20 cellular contexts compared by ENCODE assay signal in the genomic region with DNA sequence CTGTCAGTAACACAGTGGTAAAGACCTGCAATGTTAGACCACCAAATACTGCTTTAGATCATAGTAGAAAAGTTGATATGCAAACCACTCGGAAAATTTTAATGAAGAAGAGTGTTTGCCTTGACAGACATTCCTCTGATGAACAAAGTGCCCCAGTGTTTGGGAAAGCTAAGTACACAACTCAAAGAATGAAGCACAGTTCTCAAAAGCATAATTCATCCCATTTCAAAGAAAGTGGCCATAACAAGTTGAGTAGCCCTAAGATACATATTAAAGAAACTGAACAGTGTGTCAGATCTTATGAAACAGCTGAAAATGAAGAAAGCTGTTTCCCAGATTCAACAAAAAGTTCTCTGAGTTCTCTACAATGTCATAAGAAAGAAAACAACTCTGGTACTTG. TPM values are rescaled to one million over a fixed set of nuclear protein-coding genes. Genes with fewer than 3 reads are reported as not detected.
DNase-seq lines count a peak whose midpoint lies in the region; ATAC-seq, FAIRE-seq and TF ChIP-seq lines count a peak whose summit lies in the region.
"Had no signal": no experiment of that assay in that cellular context is flagged by ENCODE, and none has a peak within 500 bp of the region (broad histone marks: within the 10 kb centered on the region; RNA-seq: fewer than 3 reads in every experiment).

No MANE protein-coding gene starts in this region.

- H3K79me2 ChIP-seq in HepG2 (ENCODE audit: insufficient read depth, low read length), result no peaks in the 10 kb centered on the region

- H3K4me3 ChIP-seq in HepG2 (replicated peaks in 1 of 3; ENCODE audit: insufficient read depth in 1 of 3, low read depth in 2 of 3, low read length in 3 of 3), result no peak overlapping the region
- no peak overlapping the region for H3K4me3 ChIP-seq in right lobe of liver
- no peak overlapping the region for H3K4me3 ChIP-seq in left lung
- H3K4me3 ChIP-seq in upper lobe of right lung, result no peak overlapping the region
- H3K4me3 ChIP-seq: A549, GM12878, HAP-1 had no signal

- in situ Hi-C loops in HepG2 (cut with HindIII; ENCODE audit: extremely low pct_ligation_motif_present, low pct_unique_long_range_greater_than_20kb), result no loop called here

- TF ChIP-seq EP300 in HepG2 (IDR thresholded peaks at IDR 0.05; ENCODE audit: low read depth in 2 of 2, low read length in 2 of 2), result no peak
- TF ChIP-seq EP300 in HepG2 (CRISPR knock-in tag; IDR thresholded peaks at IDR 0.05; ENCODE audit: borderline replicate concordance), result no peak

- POLR2A ChIA-PET in HepG2 (lab: Yijun Ruan, JAX), result interaction anchor here (0.8 kb wide), 1 partner anchor 10 kb away, joined by 4 read pairs; no protein-coding TSS in a partner anchor

- CTCF ChIA-PET in HepG2 (lab: Yijun Ruan, JAX; ENCODE audit: low intra/inter-chr PET ratio, low total read pairs), result no interaction called here

- TF ChIP-seq CTCF in HepG2 (CRISPR knock-in tag; IDR thresholded peaks at IDR 0.05), result no peak
- TF ChIP-seq CTCF in right lobe of liver (IDR thresholded peaks at IDR 0.05), result no peak
- no peak for TF ChIP-seq CTCF in left lung (IDR thresholded peaks at IDR 0.05)
- no peak for TF ChIP-seq CTCF in upper lobe of right lung (IDR thresholded peaks at IDR 0.05)

- no peak for FAIRE-seq in HepG2 (lab: Jason Lieb, UNC)
- no peak for FAIRE-seq in GM19239 (lab: Jason Lieb, UNC)
- FAIRE-seq: A549, GM12878, H54 had no signal

- H3K36me3 ChIP-seq in HepG2 (replicated peaks in 1 of 2; ENCODE audit: control insufficient read depth in 1 of 2, insufficient read depth in 2 of 2, low read length in 2 of 2) (peaks cover 0 to 4% of the 10 kb centered on the region in 2 experiments; a peak in 3 of 5 replicates), right lobe of liver (peaks cover 0 to 9% (median 0%) of the 10 kb centered on the region in 4 donors), left lung (peaks cover 0 to 26% of the 10 kb centered on the region in 2 donors), upper lobe of right lung (peaks cover 9% of the 10 kb centered on the region)

- WGBS in HepG2 (ENCODE audit: low lambda C conversion rate), result 73% methylated on average over 1 of the region's 1 CpG
- no CpG with 5 or more reads among the region's 1 CpG for WGBS in right lobe of liver (ENCODE audit: insufficient coverage, low coverage, low lambda C conversion rate, missing lambda C conversion rate)

- H3K4me1 ChIP-seq in HepG2 (ENCODE audit: insufficient read depth, low read length) (peaks cover 14% of the 10 kb centered on the region), right lobe of liver (no peaks in the 10 kb centered on the region), left lung (no peaks in the 10 kb centered on the region), upper lobe of right lung (no peaks in the 10 kb centered on the region)
- H3K4me1 ChIP-seq: A549, Caco-2, HAP-1 had no signal

- no peak overlapping the region for H3K9ac ChIP-seq in HepG2 (ENCODE audit: insufficient read depth, low read depth, low read length)

- H3K27ac ChIP-seq in HepG2 (ENCODE audit: extremely low read length, insufficient read depth, low read length) (no peak overlapping the region), right lobe of liver (no peak overlapping the region), left lung (no peak overlapping the region), upper lobe of right lung (no peak overlapping the region)
- H3K27ac ChIP-seq: A549 had no signal

- no peaks in the 10 kb centered on the region for H4K20me1 ChIP-seq in HepG2 (ENCODE audit: insufficient read depth, low read length)

- intact Hi-C loops in HepG2 (cut with micrococcal nuclease; ENCODE audit: unreplicated experiment) (loop anchor here (10.0 kb wide), 1 partner anchor 657 kb away; no protein-coding TSS in a partner anchor), right lobe of liver (cut with DNase I) (no loop called here), left lung (cut with DNase I) (no loop called here), upper lobe of right lung (cut with DNase I) (no loop called here)

- H3K4me2 ChIP-seq in HepG2 (ENCODE audit: low read depth, low read length), result no peak overlapping the region
- H3K4me2 ChIP-seq: A549 had no signal

- no peaks in the 10 kb centered on the region for H3K27me3 ChIP-seq in HepG2 (ENCODE audit: control insufficient read depth in 1 of 2, insufficient read depth in 2 of 2, low read length in 2 of 2)
- no peaks in the 10 kb centered on the region for H3K27me3 ChIP-seq in right lobe of liver
- H3K27me3 ChIP-seq in left lung, result no peaks in the 10 kb centered on the region
- H3K27me3 ChIP-seq in upper lobe of right lung, result no peaks in the 10 kb centered on the region

- no peak overlapping the region for H2AFZ ChIP-seq in HepG2 (ENCODE audit: low read length)

- TF ChIP-seq POLR2A in HepG2 (IDR thresholded peaks at IDR 0.05; ENCODE audit: insufficient read depth in 1 of 2, low read depth in 2 of 2, low read length in 2 of 2) (no peak), right lobe of liver (IDR thresholded peaks at IDR 0.05) (no peak)

- peak; percentile 39 for DNase-seq in HepG2 (ENCODE audit: low spot score)
- DNase-seq in right lobe of liver, result no peak
- peak; percentile 38 for DNase-seq in RPMI7951 (ENCODE audit: low read depth)
- no peak for DNase-seq in left lung
- no peak for DNase-seq in upper lobe of right lung
- no peak for DNase-seq in GM19239 (ENCODE audit: insufficient read length, low spot score)
- DNase-seq: 8988T; C1 segment of cervical spinal cord; Caco-2; CD4-positive, alpha-beta memory T cell; DMS 273 treated with DMSO at 0.1 percent for 48 hours; DMS79; EL; GDM1; GOT3 had no signal

- H3K9me3 ChIP-seq in HepG2 (ENCODE audit: low read length) (no peaks in the 10 kb centered on the region), right lobe of liver (no peaks in the 10 kb centered on the region), left lung (peaks cover 0 to 3% of the 10 kb centered on the region in 2 donors), upper lobe of right lung (no peaks in the 10 kb centered on the region)
- H3K9me3 ChIP-seq: A549, Caco-2, HAP-1 had no signal

- BruUV-seq in HepG2 (replicated peaks; lab: Mats Ljungman, UMichigan), result no TSS peak

- no peak for ATAC-seq in HepG2
- no peak for ATAC-seq in right lobe of liver
- ATAC-seq in left lung, result peak; percentile 36
- no peak for ATAC-seq in upper lobe of right lung
- ATAC-seq: A549, GM12878 had no signal

- TF ChIP-seq RAD21 in HepG2 (CRISPR knock-in tag; IDR thresholded peaks at IDR 0.05), result no peak

RNA-seq across cellular contexts. Expression of a gene that starts 27.5 kb away (rescaled TPM):
- total RNA-seq in HepG2 (2016; rRNA removed; fragmentation: Illumina TruSeq; extraction: Trizol) (26.6 and 27.1 TPM in 2 replicates), right lobe of liver (10 to 100 TPM in 1 of 6 experiments, 1 to 10 TPM in 5; 6.0 to 15.6 (median 6.5) TPM), left lung (1 to 10 TPM; 7.5 to 9.6 TPM), upper lobe of right lung (7.0 TPM)
- total RNA-seq in HepG2 (2016; cell fraction: cytosol; rRNA removed; fragmentation: Illumina TruSeq; extraction: Trizol; ENCODE audit: low read depth), result 6.3 and 9.4 TPM in 2 replicates
- 24.5 and 28.9 TPM in 2 replicates for total RNA-seq in HepG2 (2016; cell fraction: insoluble cytoplasmic fraction; rRNA removed; fragmentation: Illumina TruSeq; extraction: Trizol)
- total RNA-seq in HepG2 (2016; cell fraction: membrane; rRNA removed; fragmentation: Illumina TruSeq; extraction: Trizol), result 8.2 and 8.3 TPM in 2 replicates
- 58.4 and 73.8 TPM in 2 replicates for total RNA-seq in HepG2 (2016; cell fraction: nucleus; rRNA removed; fragmentation: Illumina TruSeq; extraction: Trizol)
- polyA plus RNA-seq in HepG2 (2011; rRNA removed), result 5.1 and 9.9 TPM in 2 replicates
- 1.2 and 2.0 TPM in 2 replicates for polyA plus RNA-seq in HepG2 (2011; cell fraction: cytosol; rRNA removed)
- 16.1 and 23.1 TPM in 2 replicates for polyA plus RNA-seq in HepG2 (2011; cell fraction: nucleus; rRNA removed)
- 3.2 and 7.3 TPM in 2 replicates for polyA plus RNA-seq in HepG2 (2012)
- 0.68 and 1.1 TPM in 2 replicates for polyA plus RNA-seq in HepG2 (2016; cell fraction: cytosol; fragmentation: Illumina TruSeq; extraction: Trizol; ENCODE audit: low read depth)
- polyA plus RNA-seq in HepG2 (2016; cell fraction: insoluble cytoplasmic fraction; fragmentation: Illumina TruSeq; extraction: Trizol; ENCODE audit: low read depth), result 10.0 and 11.1 TPM in 2 replicates
- 1.7 and 1.9 TPM in 2 replicates for polyA plus RNA-seq in HepG2 (2016; cell fraction: membrane; fragmentation: Illumina TruSeq; extraction: Trizol; ENCODE audit: low read depth)
- 81.4 and 82.6 TPM in 2 replicates for polyA plus RNA-seq in HepG2 (2016; cell fraction: nucleus; fragmentation: Illumina TruSeq; extraction: Trizol; ENCODE audit: insufficient read depth, low read depth)
- polyA minus RNA-seq in HepG2 (2011; rRNA and poly(A)+ RNA removed; ENCODE audit: low replicate concordance), result 19.6 and 33.5 TPM in 2 replicates
- 4.2 and 8.8 TPM in 2 replicates for polyA minus RNA-seq in HepG2 (2011; cell fraction: cytosol; rRNA and poly(A)+ RNA removed)
- 96.2 and 125 TPM in 2 replicates for polyA minus RNA-seq in HepG2 (2011; cell fraction: nucleus; rRNA and poly(A)+ RNA removed)
- 20.4 and 31.7 TPM in 2 replicates for total RNA-seq in RPMI7951 (2014; rRNA removed; shearing (Covaris generic))

RNA-seq across cellular contexts. Expression of a gene that starts 27.9 kb away (rescaled TPM):
- total RNA-seq in HepG2 (2016; rRNA removed; fragmentation: Illumina TruSeq; extraction: Trizol) (55.3 and 69.4 TPM in 2 replicates), right lobe of liver (10 to 100 TPM in 3 of 6 experiments, 1 to 10 TPM in 3; 8.1 to 14.4 (median 10.2) TPM), left lung (10 to 100 TPM; 18.5 to 19.9 TPM), upper lobe of right lung (16.0 TPM)
- 14.4 and 14.5 TPM in 2 replicates for total RNA-seq in HepG2 (2016; cell fraction: cytosol; rRNA removed; fragmentation: Illumina TruSeq; extraction: Trizol; ENCODE audit: low read depth)
- total RNA-seq in HepG2 (2016; cell fraction: insoluble cytoplasmic fraction; rRNA removed; fragmentation: Illumina TruSeq; extraction: Trizol), result 52.1 and 68.7 TPM in 2 replicates
- 26.1 and 32.5 TPM in 2 replicates for total RNA-seq in HepG2 (2016; cell fraction: membrane; rRNA removed; fragmentation: Illumina TruSeq; extraction: Trizol)
- total RNA-seq in HepG2 (2016; cell fraction: nucleus; rRNA removed; fragmentation: Illumina TruSeq; extraction: Trizol), result 75.8 and 81.7 TPM in 2 replicates
- 15.2 and 18.9 TPM in 2 replicates for polyA plus RNA-seq in HepG2 (2011; rRNA removed)
- 4.3 and 5.9 TPM in 2 replicates for polyA plus RNA-seq in HepG2 (2011; cell fraction: cytosol; rRNA removed)
- 26.5 and 26.6 TPM in 2 replicates for polyA plus RNA-seq in HepG2 (2011; cell fraction: nucleus; rRNA removed)
- polyA plus RNA-seq in HepG2 (2012), result 20.2 and 23.1 TPM in 2 replicates
- polyA plus RNA-seq in HepG2 (2016; cell fraction: cytosol; fragmentation: Illumina TruSeq; extraction: Trizol; ENCODE audit: low read depth), result 1.1 and 1.3 TPM in 2 replicates
- 48.7 and 51.1 TPM in 2 replicates for polyA plus RNA-seq in HepG2 (2016; cell fraction: insoluble cytoplasmic fraction; fragmentation: Illumina TruSeq; extraction: Trizol; ENCODE audit: low read depth)
- polyA plus RNA-seq in HepG2 (2016; cell fraction: membrane; fragmentation: Illumina TruSeq; extraction: Trizol; ENCODE audit: low read depth), result 3.5 and 3.7 TPM in 2 replicates
- polyA plus RNA-seq in HepG2 (2016; cell fraction: nucleus; fragmentation: Illumina TruSeq; extraction: Trizol; ENCODE audit: insufficient read depth, low read depth), result 95.1 and 101 TPM in 2 replicates
- 11.0 and 14.6 TPM in 2 replicates for polyA minus RNA-seq in HepG2 (2011; rRNA and poly(A)+ RNA removed; ENCODE audit: low replicate concordance)
- 13.0 and 15.1 TPM in 2 replicates for polyA minus RNA-seq in HepG2 (2011; cell fraction: cytosol; rRNA and poly(A)+ RNA removed)
- polyA minus RNA-seq in HepG2 (2011; cell fraction: nucleus; rRNA and poly(A)+ RNA removed), result 65.0 and 69.2 TPM in 2 replicates
- 23.9 and 28.5 TPM in 2 replicates for total RNA-seq in RPMI7951 (2014; rRNA removed; shearing (Covaris generic))

RNA-seq across cellular contexts. Expression of a gene that starts 34.8 kb away (rescaled TPM):
- total RNA-seq in HepG2 (2016; rRNA removed; fragmentation: Illumina TruSeq; extraction: Trizol) (not detected in 2 replicates), right lobe of liver (not detected), left lung (not detected), upper lobe of right lung (not detected)
- total RNA-seq in HepG2 (2016; cell fraction: cytosol; rRNA removed; fragmentation: Illumina TruSeq; extraction: Trizol; ENCODE audit: low read depth), result not detected in 2 replicates
- not detected in 2 replicates for total RNA-seq in HepG2 (2016; cell fraction: insoluble cytoplasmic fraction; rRNA removed; fragmentation: Illumina TruSeq; extraction: Trizol)
- total RNA-seq in HepG2 (2016; cell fraction: membrane; rRNA removed; fragmentation: Illumina TruSeq; extraction: Trizol), result not detected in 2 replicates
- not detected in 2 replicates for total RNA-seq in HepG2 (2016; cell fraction: nucleus; rRNA removed; fragmentation: Illumina TruSeq; extraction: Trizol)
- polyA plus RNA-seq in HepG2 (2011; rRNA removed), result not detected in 2 replicates
- not detected in 2 replicates for polyA plus RNA-seq in HepG2 (2011; cell fraction: cytosol; rRNA removed)
- polyA plus RNA-seq in HepG2 (2011; cell fraction: nucleus; rRNA removed), result not detected in 2 replicates
- polyA plus RNA-seq in HepG2 (2012), result not detected in 2 replicates
- polyA plus RNA-seq in HepG2 (2016; cell fraction: cytosol; fragmentation: Illumina TruSeq; extraction: Trizol; ENCODE audit: low read depth), result not detected in 2 replicates
- not detected in 2 replicates for polyA plus RNA-seq in HepG2 (2016; cell fraction: insoluble cytoplasmic fraction; fragmentation: Illumina TruSeq; extraction: Trizol; ENCODE audit: low read depth)
- polyA plus RNA-seq in HepG2 (2016; cell fraction: membrane; fragmentation: Illumina TruSeq; extraction: Trizol; ENCODE audit: low read depth), result not detected in 2 replicates
- polyA plus RNA-seq in HepG2 (2016; cell fraction: nucleus; fragmentation: Illumina TruSeq; extraction: Trizol; ENCODE audit: insufficient read depth, low read depth), result not detected in 2 replicates
- polyA minus RNA-seq in HepG2 (2011; rRNA and poly(A)+ RNA removed; ENCODE audit: low replicate concordance), result not detected in 2 replicates
- not detected in 2 replicates for polyA minus RNA-seq in HepG2 (2011; cell fraction: cytosol; rRNA and poly(A)+ RNA removed)
- not detected in 2 replicates for polyA minus RNA-seq in HepG2 (2011; cell fraction: nucleus; rRNA and poly(A)+ RNA removed)
- total RNA-seq in RPMI7951 (2014; rRNA removed; shearing (Covaris generic)), result not detected in 2 replicates
- total RNA-seq: Caco-2; CD4-positive, alpha-beta memory T cell had no signal
- polyA plus RNA-seq: A549; BJ; CD4-positive, alpha-beta memory T cell; GM12878 had no signal

Comparison
In these comparisons a context has a peak if more than half of its experiments do, and no peak if none do; other contexts are left out.
1. DNase-seq: peak in HepG2 (single experiment) and RPMI7951 (single experiment); none in right lobe of liver (0 of 3), left lung (0 of 2), upper lobe of right lung (single experiment) and GM19239 (single experiment).